1 cellular context compared by ENCODE assay signal in the genomic region with DNA sequence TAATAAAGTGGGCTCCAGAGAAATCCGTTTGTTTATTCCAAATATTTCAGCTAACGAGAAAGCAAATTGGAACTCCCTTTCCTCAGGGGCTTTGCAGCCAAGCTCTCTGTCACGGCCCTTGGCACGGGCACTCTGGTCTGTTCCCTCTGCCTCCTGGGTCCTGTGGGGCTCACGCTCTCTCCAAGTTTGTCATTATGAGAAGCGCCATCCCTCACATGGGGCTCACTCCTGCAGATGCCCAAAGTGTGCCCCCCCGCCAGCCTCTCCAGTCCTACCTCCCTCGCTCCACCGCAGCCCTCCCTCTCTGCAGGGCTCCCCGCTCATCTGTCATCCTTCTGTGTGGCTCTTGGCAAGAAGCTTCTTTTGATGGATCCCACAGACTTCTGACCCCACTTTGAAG.
TF ChIP-seq lines count a peak whose summit lies in the region.

No MANE protein-coding gene starts in this region.

TF ChIP-seq in GM23338, 12 proteins besides CTCF, POLR2A, EP300 and RAD21 (continued from another document):
- TF ChIP-seq, protein P1, sequence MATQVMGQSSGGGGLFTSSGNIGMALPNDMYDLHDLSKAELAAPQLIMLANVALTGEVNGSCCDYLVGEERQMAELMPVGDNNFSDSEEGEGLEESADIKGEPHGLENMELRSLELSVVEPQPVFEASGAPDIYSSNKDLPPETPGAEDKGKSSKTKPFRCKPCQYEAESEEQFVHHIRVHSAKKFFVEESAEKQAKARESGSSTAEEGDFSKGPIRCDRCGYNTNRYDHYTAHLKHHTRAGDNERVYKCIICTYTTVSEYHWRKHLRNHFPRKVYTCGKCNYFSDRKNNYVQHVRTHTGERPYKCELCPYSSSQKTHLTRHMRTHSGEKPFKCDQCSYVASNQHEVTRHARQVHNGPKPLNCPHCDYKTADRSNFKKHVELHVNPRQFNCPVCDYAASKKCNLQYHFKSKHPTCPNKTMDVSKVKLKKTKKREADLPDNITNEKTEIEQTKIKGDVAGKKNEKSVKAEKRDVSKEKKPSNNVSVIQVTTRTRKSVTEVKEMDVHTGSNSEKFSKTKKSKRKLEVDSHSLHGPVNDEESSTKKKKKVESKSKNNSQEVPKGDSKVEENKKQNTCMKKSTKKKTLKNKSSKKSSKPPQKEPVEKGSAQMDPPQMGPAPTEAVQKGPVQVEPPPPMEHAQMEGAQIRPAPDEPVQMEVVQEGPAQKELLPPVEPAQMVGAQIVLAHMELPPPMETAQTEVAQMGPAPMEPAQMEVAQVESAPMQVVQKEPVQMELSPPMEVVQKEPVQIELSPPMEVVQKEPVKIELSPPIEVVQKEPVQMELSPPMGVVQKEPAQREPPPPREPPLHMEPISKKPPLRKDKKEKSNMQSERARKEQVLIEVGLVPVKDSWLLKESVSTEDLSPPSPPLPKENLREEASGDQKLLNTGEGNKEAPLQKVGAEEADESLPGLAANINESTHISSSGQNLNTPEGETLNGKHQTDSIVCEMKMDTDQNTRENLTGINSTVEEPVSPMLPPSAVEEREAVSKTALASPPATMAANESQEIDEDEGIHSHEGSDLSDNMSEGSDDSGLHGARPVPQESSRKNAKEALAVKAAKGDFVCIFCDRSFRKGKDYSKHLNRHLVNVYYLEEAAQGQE (IDR thresholded peaks at IDR 0.05; ENCODE audit: unreplicated experiment): no peak
- TF ChIP-seq EZH2 (IDR thresholded peaks at IDR 0.05; ENCODE audit: low read depth, unreplicated experiment) (no peak), NANOG (IDR thresholded peaks at IDR 0.05; ENCODE audit: borderline replicate concordance) (no peak), CREB1 (CRISPR knock-in tag; IDR thresholded peaks at IDR 0.05; ENCODE audit: low read depth) (no peak)
